Comparison of ENCODE assay signal across 1 cellular context in genomic region chr2:217147751-217148318, GRCh38.
TF ChIP-seq lines count a peak whose summit lies in the region.

No MANE protein-coding gene starts in this region.

TF ChIP-seq in K562, 482 proteins besides CTCF, POLR2A, EP300 and RAD21 (continued from another document and continues in another):
- TF ChIP-seq, protein P1, sequence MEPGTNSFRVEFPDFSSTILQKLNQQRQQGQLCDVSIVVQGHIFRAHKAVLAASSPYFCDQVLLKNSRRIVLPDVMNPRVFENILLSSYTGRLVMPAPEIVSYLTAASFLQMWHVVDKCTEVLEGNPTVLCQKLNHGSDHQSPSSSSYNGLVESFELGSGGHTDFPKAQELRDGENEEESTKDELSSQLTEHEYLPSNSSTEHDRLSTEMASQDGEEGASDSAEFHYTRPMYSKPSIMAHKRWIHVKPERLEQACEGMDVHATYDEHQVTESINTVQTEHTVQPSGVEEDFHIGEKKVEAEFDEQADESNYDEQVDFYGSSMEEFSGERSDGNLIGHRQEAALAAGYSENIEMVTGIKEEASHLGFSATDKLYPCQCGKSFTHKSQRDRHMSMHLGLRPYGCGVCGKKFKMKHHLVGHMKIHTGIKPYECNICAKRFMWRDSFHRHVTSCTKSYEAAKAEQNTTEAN (CRISPR knock-in tag; IDR thresholded peaks at IDR 0.05) = no peak
- no peak for TF ChIP-seq SIN3A (IDR thresholded peaks at IDR 0.05; ENCODE audit: borderline replicate concordance in 2 of 2, control insufficient read depth in 1 of 2, low read depth in 2 of 2, low read length in 2 of 2)
- TF ChIP-seq, protein P2, sequence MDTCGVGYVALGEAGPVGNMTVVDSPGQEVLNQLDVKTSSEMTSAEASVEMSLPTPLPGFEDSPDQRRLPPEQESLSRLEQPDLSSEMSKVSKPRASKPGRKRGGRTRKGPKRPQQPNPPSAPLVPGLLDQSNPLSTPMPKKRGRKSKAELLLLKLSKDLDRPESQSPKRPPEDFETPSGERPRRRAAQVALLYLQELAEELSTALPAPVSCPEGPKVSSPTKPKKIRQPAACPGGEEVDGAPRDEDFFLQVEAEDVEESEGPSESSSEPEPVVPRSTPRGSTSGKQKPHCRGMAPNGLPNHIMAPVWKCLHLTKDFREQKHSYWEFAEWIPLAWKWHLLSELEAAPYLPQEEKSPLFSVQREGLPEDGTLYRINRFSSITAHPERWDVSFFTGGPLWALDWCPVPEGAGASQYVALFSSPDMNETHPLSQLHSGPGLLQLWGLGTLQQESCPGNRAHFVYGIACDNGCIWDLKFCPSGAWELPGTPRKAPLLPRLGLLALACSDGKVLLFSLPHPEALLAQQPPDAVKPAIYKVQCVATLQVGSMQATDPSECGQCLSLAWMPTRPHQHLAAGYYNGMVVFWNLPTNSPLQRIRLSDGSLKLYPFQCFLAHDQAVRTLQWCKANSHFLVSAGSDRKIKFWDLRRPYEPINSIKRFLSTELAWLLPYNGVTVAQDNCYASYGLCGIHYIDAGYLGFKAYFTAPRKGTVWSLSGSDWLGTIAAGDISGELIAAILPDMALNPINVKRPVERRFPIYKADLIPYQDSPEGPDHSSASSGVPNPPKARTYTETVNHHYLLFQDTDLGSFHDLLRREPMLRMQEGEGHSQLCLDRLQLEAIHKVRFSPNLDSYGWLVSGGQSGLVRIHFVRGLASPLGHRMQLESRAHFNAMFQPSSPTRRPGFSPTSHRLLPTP (IDR thresholded peaks at IDR 0.05; ENCODE audit: borderline replicate concordance, extremely low read depth, insufficient read length) = no peak
- TF ChIP-seq ZNF586 (CRISPR knock-in tag; conservative IDR thresholded peaks at IDR 0.05) = no peak
- no peak for TF ChIP-seq NR2C2 (CRISPR knock-in tag; IDR thresholded peaks at IDR 0.05)
- TF ChIP-seq NR2C2 (tag; IDR thresholded peaks at IDR 0.05) = no peak
- peak; percentile 62; the same call in 1 of the 2 replicates for TF ChIP-seq JUND (IDR thresholded peaks at IDR 0.05; ENCODE audit: borderline replicate concordance, low read depth, low read length)
- peak; percentile 69; the same call in 1 of the 3 replicates for TF ChIP-seq JUND (tag; IDR thresholded peaks at IDR 0.05; ENCODE audit: borderline replicate concordance, low read depth, low read length)
- no peak for TF ChIP-seq ELF4 (CRISPR knock-in tag; IDR thresholded peaks at IDR 0.05)
- no peak for TF ChIP-seq ZNF79 (CRISPR knock-in tag; IDR thresholded peaks at IDR 0.05; ENCODE audit: low read depth)
- peak; percentile 85 for TF ChIP-seq TCF3 (CRISPR knock-in tag; IDR thresholded peaks at IDR 0.05)
- TF ChIP-seq PTBP1 (IDR thresholded peaks at IDR 0.05; ENCODE audit: low read depth, low read length) = no peak
- no peak for TF ChIP-seq AFF1 (IDR thresholded peaks at IDR 0.05; ENCODE audit: low read depth in 1 of 2, partially characterized antibody in 2 of 2)
- TF ChIP-seq, protein P3, sequence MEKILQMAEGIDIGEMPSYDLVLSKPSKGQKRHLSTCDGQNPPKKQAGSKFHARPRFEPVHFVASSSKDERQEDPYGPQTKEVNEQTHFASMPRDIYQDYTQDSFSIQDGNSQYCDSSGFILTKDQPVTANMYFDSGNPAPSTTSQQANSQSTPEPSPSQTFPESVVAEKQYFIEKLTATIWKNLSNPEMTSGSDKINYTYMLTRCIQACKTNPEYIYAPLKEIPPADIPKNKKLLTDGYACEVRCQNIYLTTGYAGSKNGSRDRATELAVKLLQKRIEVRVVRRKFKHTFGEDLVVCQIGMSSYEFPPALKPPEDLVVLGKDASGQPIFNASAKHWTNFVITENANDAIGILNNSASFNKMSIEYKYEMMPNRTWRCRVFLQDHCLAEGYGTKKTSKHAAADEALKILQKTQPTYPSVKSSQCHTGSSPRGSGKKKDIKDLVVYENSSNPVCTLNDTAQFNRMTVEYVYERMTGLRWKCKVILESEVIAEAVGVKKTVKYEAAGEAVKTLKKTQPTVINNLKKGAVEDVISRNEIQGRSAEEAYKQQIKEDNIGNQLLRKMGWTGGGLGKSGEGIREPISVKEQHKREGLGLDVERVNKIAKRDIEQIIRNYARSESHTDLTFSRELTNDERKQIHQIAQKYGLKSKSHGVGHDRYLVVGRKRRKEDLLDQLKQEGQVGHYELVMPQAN (IDR thresholded peaks at IDR 0.05; ENCODE audit: borderline replicate concordance) = no peak
- no peak for TF ChIP-seq BCLAF1 (IDR thresholded peaks at IDR 0.05; ENCODE audit: borderline replicate concordance in 1 of 2, control insufficient read depth in 1 of 2, low read depth in 2 of 2, low read length in 1 of 2)
- TF ChIP-seq ZKSCAN8 (CRISPR knock-in tag; IDR thresholded peaks at IDR 0.05) = no peak
- no peak for TF ChIP-seq ZNF133 (CRISPR knock-in tag; IDR thresholded peaks at IDR 0.05)
- TF ChIP-seq ZNF551 (CRISPR knock-in tag; IDR thresholded peaks at IDR 0.05) = no peak
- no peak for TF ChIP-seq ZMIZ1 (IDR thresholded peaks at IDR 0.05; ENCODE audit: low read depth in 2 of 2, low read length in 2 of 2)
- TF ChIP-seq PCBP2 (IDR thresholded peaks at IDR 0.05; ENCODE audit: low read depth, low read length, poor library complexity, severe bottlenecking) = no peak
- TF ChIP-seq MAFK (IDR thresholded peaks at IDR 0.05; ENCODE audit: low read length) = peak; percentile 48
- no peak for TF ChIP-seq CREBBP (IDR thresholded peaks at IDR 0.05; ENCODE audit: low read depth, low read length)
- TF ChIP-seq NCOR1 (IDR thresholded peaks at IDR 0.05) = peak; percentile 82
- TF ChIP-seq ZSCAN29 (IDR thresholded peaks at IDR 0.05) = no peak
- TF ChIP-seq NCOA1 (IDR thresholded peaks at IDR 0.05; ENCODE audit: low read depth) = no peak
- TF ChIP-seq KLF6 (CRISPR knock-in tag; IDR thresholded peaks at IDR 0.05; ENCODE audit: borderline replicate concordance) = no peak
- no peak for TF ChIP-seq NCOA2 (IDR thresholded peaks at IDR 0.05; ENCODE audit: partially characterized antibody in 2 of 2)
- no peak for TF ChIP-seq PYGO2 (tag; IDR thresholded peaks at IDR 0.05)
- TF ChIP-seq ATF3 (IDR thresholded peaks at IDR 0.05) = peak; percentile 62
- no peak for TF ChIP-seq ATF3 (CRISPR knock-in tag; conservative IDR thresholded peaks at IDR 0.05)
- peak; percentile 41; the same call in 1 of the 2 replicates for TF ChIP-seq KLF16 (IDR thresholded peaks at IDR 0.05)
- no peak for TF ChIP-seq ETS1 (conservative IDR thresholded peaks at IDR 0.05; ENCODE audit: control insufficient read depth, low read depth, low read length)
- TF ChIP-seq GATA2 (CRISPR knock-in tag; IDR thresholded peaks at IDR 0.05) = peak; percentile 66
- no peak for TF ChIP-seq PHB (CRISPR knock-in tag; IDR thresholded peaks at IDR 0.05)
